ENCODE assay signal across 9 cellular contexts in genomic region chr14:52351561-52352491, GRCh38. TPM values are rescaled to one million over a fixed set of nuclear protein-coding genes. Genes with fewer than 3 reads are reported as not detected.
DNase-seq lines count a peak whose midpoint lies in the region; ATAC-seq and TF ChIP-seq lines count a peak whose summit lies in the region.
"Had no signal": no experiment of that assay in that cellular context is flagged by ENCODE, and none has a peak within 500 bp of the region (broad histone marks: within the 10 kb centered on the region; RNA-seq: fewer than 3 reads in every experiment).

No MANE protein-coding gene starts in this region.

- peak overlapping the region; percentile 66 to 88 (median 81) for H3K4me3 Mint-ChIP-seq in immature natural killer cell

- CTCF ChIA-PET in A673 (lab: Charles Lee): no interaction called here

- H3K27ac ChIP-seq in vagina (peak overlapping the region; percentile 56), A673 (ENCODE audit: low read depth, low read length, poor library complexity, severe bottlenecking) (no peak overlapping the region)

- ATAC-seq in HG02610 (IDR thresholded peaks at IDR 0.05; ENCODE audit: unreplicated experiment): peak; percentile 85

- TF ChIP-seq CTCF in vagina (IDR thresholded peaks at IDR 0.05) (no peak), A673 (conservative IDR thresholded peaks at IDR 0.05; ENCODE audit: low read depth, low read length) (no peak)

- H3K27me3 ChIP-seq in vagina (no peaks in the 10 kb centered on the region), A673 (replicated peaks; ENCODE audit: insufficient read depth, low read depth, low read length, poor library complexity) (no peaks in the 10 kb centered on the region)

- H3K4me1 Mint-ChIP-seq in immature natural killer cell: peaks cover 83 to 88% of the 10 kb centered on the region in 2 donors

- DNase-seq in NCI-H1105 treated with DMSO at 0.1 percent for 48 hours (lab: John Stamatoyannopoulos, UW) (peak; percentile 13), NCI-H1105 (lab: John Stamatoyannopoulos, UW) (no peak), T-helper 9 cell (peak; percentile 17), immature natural killer cell (peak; percentile 65 to 78 (median 71)), vagina (ENCODE audit: extremely low spot score in 2 of 2) (no peak), A673 (ENCODE audit: low spot score) (no peak)
- DNase-seq in effector CD4-positive, alpha-beta T cell: no peak

- no peaks in the 10 kb centered on the region for H3K9me3 Mint-ChIP-seq in immature natural killer cell

- no TSS peak for BruUV-seq in A673 (replicated peaks; lab: Mats Ljungman, UMichigan)

- peaks cover 4 to 5% (median 4%) of the 10 kb centered on the region in 3 donors for H3K36me3 Mint-ChIP-seq in immature natural killer cell

- H3K27me3 Mint-ChIP-seq in immature natural killer cell (ENCODE audit: low read depth in 3 of 3): peaks cover 0 to 8% (median 8%) of the 10 kb centered on the region in 3 donors

- H3K4me3 ChIP-seq in vagina: no peak overlapping the region
- H3K4me3 ChIP-seq in A673 (ENCODE audit: low read depth, low read length, poor library complexity, severe bottlenecking): no peak overlapping the region
- H3K4me3 ChIP-seq: skin epidermis had no signal

- intact Hi-C loops in vagina (cut with DNase I) (no loop called here), A673 (cut with micrococcal nuclease; ENCODE audit: unreplicated experiment) (no loop called here)

- H3K9me3 ChIP-seq in vagina (no peaks in the 10 kb centered on the region), A673 (ENCODE audit: low read depth, low read length, poor library complexity, severe bottlenecking) (no peaks in the 10 kb centered on the region)

- H3K27ac Mint-ChIP-seq in immature natural killer cell: peak overlapping the region; percentile 87 to 97 (median 95)

- H3K4me1 ChIP-seq in vagina: peaks cover 34% of the 10 kb centered on the region
- H3K4me1 ChIP-seq in A673 (ENCODE audit: insufficient read depth, low read length, poor library complexity, severe bottlenecking): peaks cover 3% of the 10 kb centered on the region

- no peak for TF ChIP-seq POLR2A in vagina (IDR thresholded peaks at IDR 0.05)

- POLR2A ChIA-PET in A673 (lab: Charles Lee; ENCODE audit: low non-redundant PET): no interaction called here

- H3K36me3 ChIP-seq in vagina: no peaks in the 10 kb centered on the region
- no peaks in the 10 kb centered on the region for H3K36me3 ChIP-seq in A673 (ENCODE audit: insufficient read depth, low read length, poor library complexity, severe bottlenecking)

RNA-seq across cellular contexts. Expression of gene PTGER2, which starts 37.7 kb away (rescaled TPM):
- polyA plus RNA-seq in immature natural killer cell: 100 to 1,000 TPM; 154 to 252 (median 250) TPM
- total RNA-seq in vagina (10.3 TPM), A673 (2021) (not detected in 2 replicates)

Comparison
In these comparisons a context has a peak if more than half of its experiments do, and no peak if none do; other contexts are left out.
1. DNase-seq: peak in NCI-H1105 treated with DMSO at 0.1 percent for 48 hours (single experiment), T-helper 9 cell (single experiment) and immature natural killer cell (3 of 3); none in NCI-H1105 (single experiment), vagina (0 of 2), A673 (single experiment) and effector CD4-positive, alpha-beta T cell (single experiment).
2. RNA of gene PTGER2, which starts 37.7 kb away (total RNA-seq): 10.3 TPM in vagina (single experiment); not detected in A673; every median in the first group is over 10 times any median in the second.